In genomic region chr13:73466561-73466960, GRCh38 we compare ENCODE assay signal across 1 cellular context.
TF ChIP-seq lines count a peak whose summit lies in the region.

No MANE protein-coding gene starts in this region.

TF ChIP-seq in K562, 482 proteins besides CTCF, POLR2A, EP300 and RAD21 (continued from another document):
- TF ChIP-seq, protein P1, sequence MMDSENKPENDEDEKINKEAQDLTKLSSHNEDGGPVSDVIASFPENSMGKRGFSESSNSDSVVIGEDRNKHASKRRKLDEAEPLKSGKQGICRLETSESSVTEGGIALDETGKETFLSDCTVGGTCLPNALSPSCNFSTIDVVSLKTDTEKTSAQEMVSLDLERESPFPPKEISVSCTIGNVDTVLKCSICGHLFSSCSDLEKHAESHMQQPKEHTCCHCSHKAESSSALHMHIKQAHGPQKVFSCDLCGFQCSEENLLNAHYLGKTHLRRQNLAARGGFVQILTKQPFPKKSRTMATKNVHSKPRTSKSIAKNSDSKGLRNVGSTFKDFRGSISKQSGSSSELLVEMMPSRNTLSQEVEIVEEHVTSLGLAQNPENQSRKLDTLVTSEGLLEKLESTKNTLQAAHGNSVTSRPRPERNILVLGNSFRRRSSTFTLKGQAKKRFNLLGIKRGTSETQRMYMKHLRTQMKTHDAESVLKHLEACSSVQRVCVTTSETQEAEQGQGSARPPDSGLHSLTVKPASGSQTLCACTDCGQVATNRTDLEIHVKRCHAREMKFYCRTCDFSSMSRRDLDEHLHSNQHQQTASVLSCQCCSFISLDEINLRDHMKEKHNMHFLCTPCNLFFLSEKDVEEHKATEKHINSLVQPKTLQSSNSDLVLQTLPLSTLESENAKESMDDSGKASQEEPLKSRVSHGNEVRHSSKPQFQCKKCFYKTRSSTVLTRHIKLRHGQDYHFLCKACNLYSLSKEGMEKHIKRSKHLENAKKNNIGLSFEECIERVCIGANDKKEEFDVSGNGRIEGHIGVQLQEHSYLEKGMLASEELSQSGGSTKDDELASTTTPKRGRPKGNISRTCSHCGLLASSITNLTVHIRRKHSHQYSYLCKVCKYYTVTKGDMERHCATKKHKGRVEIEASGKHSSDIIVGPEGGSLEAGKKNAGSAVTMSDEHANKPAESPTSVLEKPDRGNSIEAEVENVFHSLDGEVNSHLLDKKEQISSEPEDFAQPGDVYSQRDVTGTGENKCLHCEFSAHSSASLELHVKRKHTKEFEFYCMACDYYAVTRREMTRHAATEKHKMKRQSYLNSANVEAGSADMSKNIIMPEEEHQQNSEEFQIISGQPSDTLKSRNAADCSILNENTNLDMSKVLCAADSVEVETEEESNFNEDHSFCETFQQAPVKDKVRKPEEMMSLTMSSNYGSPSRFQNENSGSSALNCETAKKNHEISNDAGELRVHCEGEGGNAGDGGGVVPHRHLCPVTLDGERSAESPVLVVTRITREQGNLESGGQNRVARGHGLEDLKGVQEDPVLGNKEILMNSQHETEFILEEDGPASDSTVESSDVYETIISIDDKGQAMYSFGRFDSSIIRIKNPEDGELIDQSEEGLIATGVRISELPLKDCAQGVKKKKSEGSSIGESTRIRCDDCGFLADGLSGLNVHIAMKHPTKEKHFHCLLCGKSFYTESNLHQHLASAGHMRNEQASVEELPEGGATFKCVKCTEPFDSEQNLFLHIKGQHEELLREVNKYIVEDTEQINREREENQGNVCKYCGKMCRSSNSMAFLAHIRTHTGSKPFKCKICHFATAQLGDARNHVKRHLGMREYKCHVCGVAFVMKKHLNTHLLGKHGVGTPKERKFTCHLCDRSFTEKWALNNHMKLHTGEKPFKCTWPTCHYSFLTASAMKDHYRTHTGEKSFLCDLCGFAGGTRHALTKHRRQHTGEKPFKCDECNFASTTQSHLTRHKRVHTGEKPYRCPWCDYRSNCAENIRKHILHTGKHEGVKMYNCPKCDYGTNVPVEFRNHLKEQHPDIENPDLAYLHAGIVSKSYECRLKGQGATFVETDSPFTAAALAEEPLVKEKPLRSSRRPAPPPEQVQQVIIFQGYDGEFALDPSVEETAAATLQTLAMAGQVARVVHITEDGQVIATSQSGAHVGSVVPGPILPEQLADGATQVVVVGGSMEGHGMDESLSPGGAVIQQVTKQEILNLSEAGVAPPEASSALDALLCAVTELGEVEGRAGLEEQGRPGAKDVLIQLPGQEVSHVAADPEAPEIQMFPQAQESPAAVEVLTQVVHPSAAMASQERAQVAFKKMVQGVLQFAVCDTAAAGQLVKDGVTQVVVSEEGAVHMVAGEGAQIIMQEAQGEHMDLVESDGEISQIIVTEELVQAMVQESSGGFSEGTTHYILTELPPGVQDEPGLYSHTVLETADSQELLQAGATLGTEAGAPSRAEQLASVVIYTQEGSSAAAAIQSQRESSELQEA (IDR thresholded peaks at IDR 0.05; ENCODE audit: low read depth), result no peak
- TF ChIP-seq ZNF707 (CRISPR knock-in tag; conservative IDR thresholded peaks at IDR 0.05) (no peak), CGGBP1 (CRISPR knock-in tag; IDR thresholded peaks at IDR 0.05) (no peak)
